In the genomic region with DNA sequence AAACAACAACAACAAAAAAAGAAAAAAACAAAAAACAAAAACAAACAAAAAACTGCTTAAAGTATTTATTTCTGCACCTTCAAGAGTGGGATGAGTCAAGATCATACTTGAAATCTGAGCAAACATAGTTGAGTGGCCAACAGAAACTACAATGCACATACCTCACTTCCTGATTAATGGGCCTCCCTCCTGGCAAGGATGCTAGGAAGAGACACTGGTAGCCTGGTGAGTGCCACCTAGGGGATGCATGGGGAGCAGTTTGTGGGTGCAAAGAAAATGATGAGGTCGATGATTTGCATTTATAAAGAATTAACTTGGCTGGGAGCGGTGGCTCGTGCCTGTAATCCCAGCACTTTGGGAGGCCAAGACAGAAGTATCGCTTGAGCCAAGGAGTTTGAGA, we compare ENCODE assay signal across 8 cellular contexts.
DNase-seq lines count a peak whose midpoint lies in the region; ATAC-seq and TF ChIP-seq lines count a peak whose summit lies in the region.
"Had no signal": no experiment of that assay in that cellular context is flagged by ENCODE, and none has a peak within 500 bp of the region (broad histone marks: within the 10 kb centered on the region; RNA-seq: fewer than 3 reads in every experiment).

No MANE protein-coding gene starts in this region.

- TF ChIP-seq CTCF in GM10266 (IDR thresholded peaks at IDR 0.05; ENCODE audit: control insufficient read depth, insufficient read depth, low read depth, missing control alignments), result peak; percentile 13

- DNase-seq in GM10266 (ENCODE audit: extremely low spot score) (no peak), HT1080 (ENCODE audit: low read depth) (peak; percentile 54), SW 1271 (lab: John Stamatoyannopoulos, UW) (peak; percentile 55 to 60), left lobe of liver (ENCODE audit: low spot score) (no peak)
- DNase-seq in activated CD8-positive, alpha-beta memory T cell treated with anti-CD3 and anti-CD28 coated beads, Interleukin-2, amount 50 U/mL, for 48 hours, result no peak
- no peak for DNase-seq in NK-92 treated with Interleukin-12 subunit alpha and Interleukin-12 subunit beta, amount 100 ng/mL, for 24 hours (lab: John Stamatoyannopoulos, UW)

- ATAC-seq in left lobe of liver, result peak; percentile 56
- no peak for ATAC-seq in HG03520 (IDR thresholded peaks at IDR 0.05; ENCODE audit: unreplicated experiment)
- ATAC-seq: K562 had no signal

Comparison
In these comparisons a context has a peak if more than half of its experiments do, and no peak if none do; other contexts are left out.
1. DNase-seq: peak in HT1080 (single experiment) and SW 1271 (2 of 2); none in GM10266 (single experiment), left lobe of liver (single experiment), activated CD8-positive, alpha-beta memory T cell treated with anti-CD3 and anti-CD28 coated beads, Interleukin-2, amount 50 U/mL, for 48 hours (single experiment) and NK-92 treated with Interleukin-12 subunit alpha and Interleukin-12 subunit beta, amount 100 ng/mL, for 24 hours (single experiment).